23 cellular contexts compared by ENCODE assay signal in genomic region chr4:189664693-189665250, GRCh38.
"Had no signal": no experiment of that assay in that cellular context is flagged by ENCODE, and none has a peak within 500 bp of the region (broad histone marks: within the 10 kb centered on the region; RNA-seq: fewer than 3 reads in every experiment).

No MANE protein-coding gene starts in this region.

- H3K27ac Mint-ChIP-seq: naive thymus-derived CD8-positive, alpha-beta T cell; progenitor cell of endocrine pancreas; stimulated activated memory B cell treated with anti-CD40 and anti-IgM and Interleukin-4, amounts not matched to agents 10 μg/mL and 1 μg/mL and 100 μg/mL, for 72 hours; type B pancreatic cell had no signal

- H3K4me3 Mint-ChIP-seq: naive thymus-derived CD8-positive, alpha-beta T cell; stimulated activated memory B cell treated with anti-CD40 and anti-IgM and Interleukin-4, amounts not matched to agents 10 μg/mL and 1 μg/mL and 100 μg/mL, for 72 hours; type B pancreatic cell had no signal

- H3K36me3 ChIP-seq: heart right ventricle, lower lobe of right lung, right atrium auricular region, right lobe of liver, spleen, suprapubic skin, tibial nerve, uterus had no signal

- H3K27me3 Mint-ChIP-seq: progenitor cell of endocrine pancreas; stimulated activated memory B cell treated with anti-CD40 and anti-IgM and Interleukin-4, amounts not matched to agents 10 μg/mL and 1 μg/mL and 100 μg/mL, for 72 hours; type B pancreatic cell had no signal

- H3K27ac ChIP-seq: heart right ventricle, lower lobe of right lung, right atrium auricular region, right lobe of liver, skin epidermis, spleen, suprapubic skin, tibial nerve, uterus had no signal

- H3K27me3 ChIP-seq: right atrium auricular region, right lobe of liver, spleen, suprapubic skin, tibial nerve, uterus had no signal

- H3K4me1 ChIP-seq: lower lobe of right lung, right atrium auricular region, right lobe of liver, spleen, suprapubic skin, tibial nerve, uterus had no signal

- H3K4me3 ChIP-seq: heart right ventricle, lower lobe of right lung, right atrium auricular region, right lobe of liver, skin epidermis, spleen, suprapubic skin, tibial nerve, uterus had no signal

- H3K9me3 ChIP-seq: heart right ventricle, lower lobe of right lung, right atrium auricular region, right lobe of liver, spleen, suprapubic skin, uterus had no signal

- DNase-seq: heart right ventricle; hippocampal formation; kidney glomerular epithelial cell; left cardiac atrium; lower lobe of right lung; mammary epithelial cell; mesenchymal stem cell; naive thymus-derived CD8-positive, alpha-beta T cell; nucleus accumbens; right lobe of liver; spleen; stimulated activated CD4-positive, alpha-beta T cell treated with anti-CD3 and anti-CD28 coated beads, Interleukin-4, amount 100 ng/mL, for 24 hours; stimulated activated CD8-positive, alpha-beta memory T cell treated with anti-CD3 and anti-CD28 coated beads, Interleukin-4, amount 100 ng/mL, for 48 hours; stimulated activated naive CD4-positive, alpha-beta T cell treated with Interleukin-2 at 50 U/mL for 16 hours; uterus had no signal

- H3K4me1 Mint-ChIP-seq: naive thymus-derived CD8-positive, alpha-beta T cell; stimulated activated memory B cell treated with anti-CD40 and anti-IgM and Interleukin-4, amounts not matched to agents 10 μg/mL and 1 μg/mL and 100 μg/mL, for 72 hours had no signal

- ATAC-seq: heart right ventricle; left cardiac atrium; left lobe of liver; lower lobe of right lung; naive thymus-derived CD8-positive, alpha-beta T cell; right lobe of liver; stimulated activated memory B cell treated with anti-CD40 and anti-IgM and Interleukin-4, amounts not matched to agents 10 μg/mL and 1 μg/mL and 100 μg/mL, for 72 hours had no signal
